ENCODE assay signal across 2 cellular contexts in genomic region chr1:204113900-204114299, GRCh38.
TF ChIP-seq lines count a peak whose summit lies in the region.

No MANE protein-coding gene starts in this region.

TF ChIP-seq in GM23338, 12 proteins besides CTCF, POLR2A, EP300 and RAD21:
- TF ChIP-seq ZNF331 (CRISPR knock-in tag; IDR thresholded peaks at IDR 0.05; ENCODE audit: low read depth) = no peak
- TF ChIP-seq ZNF462 (CRISPR knock-in tag; IDR thresholded peaks at IDR 0.05) = no peak
- TF ChIP-seq STAT1 (IDR thresholded peaks at IDR 0.05; ENCODE audit: unreplicated experiment) = no peak
- TF ChIP-seq POLR2AphosphoS5 (IDR thresholded peaks at IDR 0.05; ENCODE audit: low read depth) = no peak
- no peak for TF ChIP-seq EZH2phosphoT487 (IDR thresholded peaks at IDR 0.05; ENCODE audit: unreplicated experiment)
- TF ChIP-seq NANOG (IDR thresholded peaks at IDR 0.05; ENCODE audit: borderline replicate concordance) = no peak
- no peak for TF ChIP-seq JUNB (IDR thresholded peaks at IDR 0.05; ENCODE audit: unreplicated experiment)
- TF ChIP-seq ZNF114 (CRISPR knock-in tag; IDR thresholded peaks at IDR 0.05) = no peak
- no peak for TF ChIP-seq ETS1 (IDR thresholded peaks at IDR 0.05)
- no peak for TF ChIP-seq EZH2 (IDR thresholded peaks at IDR 0.05; ENCODE audit: low read depth, unreplicated experiment)
- TF ChIP-seq REST (IDR thresholded peaks at IDR 0.05; ENCODE audit: unreplicated experiment) = no peak
- no peak for TF ChIP-seq CREB1 (CRISPR knock-in tag; IDR thresholded peaks at IDR 0.05; ENCODE audit: low read depth)

TF ChIP-seq in endothelial cell of umbilical vein, 7 proteins besides CTCF, POLR2A, EP300 and RAD21:
- TF ChIP-seq EZH2 (IDR thresholded peaks at IDR 0.05; ENCODE audit: borderline replicate concordance, low read depth, low read length, severe bottlenecking) = no peak
- no peak for TF ChIP-seq GATA2 (IDR thresholded peaks at IDR 0.05; ENCODE audit: insufficient read depth, insufficient read length, low read depth, low read length)
- TF ChIP-seq MYC (IDR thresholded peaks at IDR 0.05; ENCODE audit: low read depth, low read length) = no peak
- no peak for TF ChIP-seq MAX (IDR thresholded peaks at IDR 0.05; ENCODE audit: insufficient read depth, insufficient read length)
- TF ChIP-seq JUN (IDR thresholded peaks at IDR 0.05; ENCODE audit: borderline replicate concordance, insufficient read depth, insufficient read length, low read depth) = no peak
- TF ChIP-seq FOS (IDR thresholded peaks at IDR 0.05; ENCODE audit: borderline replicate concordance, insufficient read depth, low read length) = no peak
- TF ChIP-seq POLR2AphosphoS5 (IDR thresholded peaks at IDR 0.05; ENCODE audit: insufficient read depth, low read depth, low read length) = no peak
